Comparison of ENCODE assay signal across 19 cellular contexts in genomic region chr1:82994866-82995370, GRCh38.
DNase-seq lines count a peak whose midpoint lies in the region; ATAC-seq and TF ChIP-seq lines count a peak whose summit lies in the region.
"Had no signal": no experiment of that assay in that cellular context is flagged by ENCODE, and none has a peak within 500 bp of the region (broad histone marks: within the 10 kb centered on the region; RNA-seq: fewer than 3 reads in every experiment).

No MANE protein-coding gene starts in this region.

- H3K9me3 ChIP-seq in left ventricle myocardium inferior (replicated peaks), result no peaks in the 10 kb centered on the region
- peaks cover 0 to 5% (median 0%) of the 10 kb centered on the region in 12 donors for H3K9me3 ChIP-seq in heart left ventricle
- H3K9me3 ChIP-seq in uterus, result no peaks in the 10 kb centered on the region
- H3K9me3 ChIP-seq: SJCRH30 had no signal

- no peak overlapping the region for H3K4me3 ChIP-seq in left ventricle myocardium inferior
- H3K4me3 ChIP-seq in heart left ventricle, result no peak overlapping the region
- H3K4me3 ChIP-seq in fibroblast of the aortic adventitia (ENCODE audit: low read depth, low read length), result no peak overlapping the region
- no peak overlapping the region for H3K4me3 ChIP-seq in uterus
- H3K4me3 ChIP-seq: SJCRH30 had no signal

- intact Hi-C loops in left ventricle myocardium inferior (cut with micrococcal nuclease), result no loop called here
- intact Hi-C loops in heart left ventricle (cut with DNase I), result no loop called here
- intact Hi-C loops in uterus (cut with DNase I; ENCODE audit: low total_unique reads), result no loop called here

- ATAC-seq in heart left ventricle, result no peak
- peak; percentile 90 for ATAC-seq in SK-N-SH treated with all-trans-retinoic acid at 6 μM for 48 hours
- ATAC-seq in HG03442 (IDR thresholded peaks at IDR 0.05; ENCODE audit: unreplicated experiment), result no peak
- ATAC-seq: PC-3 had no signal

- 46 to 56% (median 51%) methylated on average over 2 of the region's 2 CpGs for WGBS in heart left ventricle, 4 donors

- TF ChIP-seq POLR2A in heart left ventricle (IDR thresholded peaks at IDR 0.05), result no peak
- TF ChIP-seq POLR2A in uterus (IDR thresholded peaks at IDR 0.05), result no peak

- DNase-seq in left ventricle myocardium inferior, result no peak
- no peak for DNase-seq in heart left ventricle
- DNase-seq in fibroblast of the aortic adventitia (ENCODE audit: low read depth), result peak; percentile 4
- peak; percentile 64 for DNase-seq in superior temporal gyrus (ENCODE audit: extremely low spot score)
- no peak for DNase-seq in T1000 (lab: John Stamatoyannopoulos, UW)
- DNase-seq in uterus, result no peak
- DNase-seq: DMS 273 treated with DMSO at 0.1 percent for 48 hours, HCEC 1CT, KBM-7, NCI-H1436, NCI-H2029, NCI-H2171, NCI-H748 treated with DMSO at 0.1 percent for 48 hours, PC-3, SJCRH30 had no signal

- no peak for TF ChIP-seq CTCF in left ventricle myocardium inferior (IDR thresholded peaks at IDR 0.05; ENCODE audit: borderline replicate concordance)
- no peak for TF ChIP-seq CTCF in heart left ventricle (IDR thresholded peaks at IDR 0.05)
- TF ChIP-seq CTCF in fibroblast of the aortic adventitia (IDR thresholded peaks at IDR 0.05; ENCODE audit: insufficient read depth, low read length), result no peak
- TF ChIP-seq CTCF in uterus (IDR thresholded peaks at IDR 0.05), result no peak

- peak overlapping the region; percentile 7 for H3K27ac ChIP-seq in left ventricle myocardium inferior (replicated peaks)
- H3K27ac ChIP-seq in heart left ventricle, result peak overlapping the region in 2 of 12 donors; percentile 3 to 26
- H3K27ac ChIP-seq in uterus, result no peak overlapping the region
- H3K27ac ChIP-seq: C4-2B, RWPE1, SJCRH30 had no signal

- no peaks in the 10 kb centered on the region for H3K36me3 ChIP-seq in left ventricle myocardium inferior
- H3K36me3 ChIP-seq in heart left ventricle, result no peaks in the 10 kb centered on the region
- no peaks in the 10 kb centered on the region for H3K36me3 ChIP-seq in uterus
- H3K36me3 ChIP-seq: SJCRH30 had no signal

- H3K4me1 ChIP-seq in left ventricle myocardium inferior (peaks cover 18% of the 10 kb centered on the region), heart left ventricle (peaks cover 0 to 18% (median 2%) of the 10 kb centered on the region in 12 donors), uterus (no peaks in the 10 kb centered on the region)
- H3K4me1 ChIP-seq: SJCRH30 had no signal

- H3K27me3 ChIP-seq in left ventricle myocardium inferior (ENCODE audit: low read depth) (no peaks in the 10 kb centered on the region), heart left ventricle (no peaks in the 10 kb centered on the region), uterus (no peaks in the 10 kb centered on the region)
- H3K27me3 ChIP-seq: SJCRH30 had no signal

TF ChIP-seq in SK-N-SH treated with all-trans-retinoic acid at 6 μM for 48 hours, 23 proteins besides CTCF, POLR2A, EP300 and RAD21:
- no peak for TF ChIP-seq PPARA (CRISPR knock-in tag; IDR thresholded peaks at IDR 0.05; ENCODE audit: borderline replicate concordance)
- TF ChIP-seq ZNF565 (CRISPR knock-in tag; conservative IDR thresholded peaks at IDR 0.05; ENCODE audit: low read depth), result no peak
- TF ChIP-seq ARNTL (CRISPR knock-in tag; IDR thresholded peaks at IDR 0.05; ENCODE audit: borderline replicate concordance, low read depth), result no peak
- TF ChIP-seq RARB (CRISPR knock-in tag; IDR thresholded peaks at IDR 0.05), result no peak
- no peak for TF ChIP-seq TOX (CRISPR knock-in tag; IDR thresholded peaks at IDR 0.05; ENCODE audit: borderline replicate concordance)
- no peak for TF ChIP-seq ZC3H10 (CRISPR knock-in tag; IDR thresholded peaks at IDR 0.05)
- no peak for TF ChIP-seq ESRRG (CRISPR knock-in tag; IDR thresholded peaks at IDR 0.05)
- TF ChIP-seq ZFP3 (CRISPR knock-in tag; IDR thresholded peaks at IDR 0.05), result no peak
- TF ChIP-seq TSHZ2 (CRISPR knock-in tag; IDR thresholded peaks at IDR 0.05), result no peak
- no peak for TF ChIP-seq CREB5 (CRISPR knock-in tag; IDR thresholded peaks at IDR 0.05; ENCODE audit: low read depth)

Comparison
In these comparisons a context has a peak if more than half of its experiments do, and no peak if none do; other contexts are left out.
1. DNase-seq: peak in fibroblast of the aortic adventitia (single experiment) and superior temporal gyrus (single experiment); none in left ventricle myocardium inferior (single experiment), heart left ventricle (0 of 5), T1000 (single experiment) and uterus (0 of 2).